8 cellular contexts compared by ENCODE assay signal in genomic region chr4:169464080-169464479, GRCh38.
"Had no signal": no experiment of that assay in that cellular context is flagged by ENCODE, and none has a peak within 500 bp of the region (broad histone marks: within the 10 kb centered on the region; RNA-seq: fewer than 3 reads in every experiment).

No MANE protein-coding gene starts in this region.

- FAIRE-seq: H1, H54, HTR-8/SVneo, K562 had no signal

- H3K4me3 Mint-ChIP-seq: GM23338, H9 had no signal

- H3K9me3 Mint-ChIP-seq: GM23338 had no signal

- H3K27ac Mint-ChIP-seq: GM23338, H9 had no signal

- DNase-seq: H9, HCEC 1CT, IMR-90 had no signal

- H3K4me3 ChIP-seq: GM23338, K562 had no signal

- H3K4me1 Mint-ChIP-seq: GM23338, H9 had no signal
